In the genomic region with DNA sequence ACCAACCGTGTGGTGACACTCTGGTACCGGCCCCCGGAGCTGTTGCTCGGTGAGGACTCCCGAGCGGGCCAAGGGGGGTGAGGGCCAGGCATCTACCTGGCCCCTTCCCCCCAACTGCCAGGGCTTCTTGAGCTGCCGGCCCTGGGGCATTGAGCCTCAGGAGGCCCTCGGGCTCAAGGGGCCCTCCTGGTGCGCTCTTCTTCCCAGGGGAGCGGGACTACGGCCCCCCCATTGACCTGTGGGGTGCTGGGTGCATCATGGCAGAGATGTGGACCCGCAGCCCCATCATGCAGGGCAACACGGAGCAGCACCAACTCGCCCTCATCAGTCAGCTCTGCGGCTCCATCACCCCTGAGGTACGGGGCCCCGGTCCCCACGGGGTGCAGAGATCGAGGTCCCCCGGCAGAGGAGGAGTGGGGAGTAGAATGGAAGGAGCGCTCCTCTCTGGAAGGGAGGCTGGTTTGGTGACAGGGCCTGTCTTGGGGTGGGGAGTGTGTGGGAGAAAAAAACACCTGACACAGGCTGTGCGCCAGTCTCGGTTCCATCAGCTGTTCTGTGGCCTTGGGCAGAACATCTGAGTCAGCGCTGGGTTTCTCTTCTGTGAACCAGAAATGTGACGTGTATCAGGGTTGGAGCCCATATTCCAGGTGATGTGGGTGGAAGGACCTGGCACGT, we compare ENCODE assay signal across 16 cellular contexts. TPM values are rescaled to one million over a fixed set of nuclear protein-coding genes. Genes with fewer than 3 reads are reported as not detected.
DNase-seq lines count a peak whose midpoint lies in the region; ATAC-seq and TF ChIP-seq lines count a peak whose summit lies in the region.
"Had no signal": no experiment of that assay in that cellular context is flagged by ENCODE, and none has a peak within 500 bp of the region (broad histone marks: within the 10 kb centered on the region; RNA-seq: fewer than 3 reads in every experiment).

No MANE protein-coding gene starts in this region.

- peaks cover 9% of the 10 kb centered on the region for H3K4me1 ChIP-seq in osteoblast (ENCODE audit: insufficient read depth, low read length)

- no peak overlapping the region for H3K4me3 ChIP-seq in osteoblast (ENCODE audit: insufficient read depth, low read length)
- H3K4me3 ChIP-seq: lung, ovary, SJCRH30, tibial nerve had no signal

- no peaks in the 10 kb centered on the region for H3K27me3 ChIP-seq in osteoblast (ENCODE audit: insufficient read depth, low read length)
- H3K27me3 ChIP-seq: heart left ventricle, ovary, SJCRH30, tibial nerve had no signal

- peaks cover 56% of the 10 kb centered on the region for H3K36me3 ChIP-seq in osteoblast (ENCODE audit: insufficient read depth, low read length)
- H3K36me3 ChIP-seq: ovary had no signal

- peaks cover 52% of the 10 kb centered on the region for H3K79me2 ChIP-seq in osteoblast (ENCODE audit: insufficient read depth, low read length)

- no peak overlapping the region for H3K4me2 ChIP-seq in osteoblast (ENCODE audit: insufficient read depth, low read length)

- no peaks in the 10 kb centered on the region for H3K9me3 ChIP-seq in osteoblast (ENCODE audit: low read depth, low read length)
- H3K9me3 ChIP-seq: heart left ventricle, ovary, SJCRH30, tibial nerve had no signal

- peak; percentile 55 for ATAC-seq in stimulated activated naive CD8-positive, alpha-beta T cell treated with anti-CD3 and anti-CD28 coated beads, Interleukin-15, Interleukin-2, amounts not matched to agents 100 U/mL and 50 U/mL, for 24 hours
- ATAC-seq: heart left ventricle had no signal

- H3K27ac ChIP-seq in osteoblast (ENCODE audit: low read depth, low read length) = no peak overlapping the region
- H3K27ac ChIP-seq: SJCRH30 had no signal

- peak; percentile 83 for DNase-seq in activated effector memory CD4-positive, alpha-beta T cell treated with anti-CD3 and anti-CD28 coated beads, Interleukin-2, amount 50 U/mL, for 16 hours
- no peak for DNase-seq in activated effector memory CD4-positive, alpha-beta T cell treated with Interleukin-2 at 50 U/mL for 16 hours
- peak; percentile 70 for DNase-seq in activated naive CD4-positive, alpha-beta T cell treated with anti-CD3 and anti-CD28 coated beads, Interleukin-2, amount 50 U/mL, for 16 hours
- DNase-seq in osteoblast (ENCODE audit: insufficient read length, low spot score, missing footprints) (peak; percentile 60), hepatic stellate cell (ENCODE audit: low spot score) (no peak), globus pallidus (ENCODE audit: low spot score) (no peak), GF-D8 (lab: John Stamatoyannopoulos, UW) (no peak)
- DNase-seq in stimulated activated naive CD8-positive, alpha-beta T cell treated with anti-CD3 and anti-CD28 coated beads, Interleukin-15, Interleukin-2, amounts not matched to agents 100 U/mL and 50 U/mL, for 24 hours = peak; percentile 79
- DNase-seq: HCEC 1CT, NCI-H1694 treated with DMSO at 0.1 percent for 48 hours, SJCRH30, WERI-Rb-1 had no signal

- no peak overlapping the region for H2AFZ ChIP-seq in osteoblast (ENCODE audit: low read length)

- TF ChIP-seq CTCF in osteoblast (IDR thresholded peaks at IDR 0.05; ENCODE audit: extremely low read depth, low read depth, low read length) = no peak

- H4K20me1 ChIP-seq in osteoblast (ENCODE audit: insufficient read depth, low read length) = peaks cover 58% of the 10 kb centered on the region

RNA-seq across cellular contexts. Expression of gene CDK9, which starts 2.6 kb away (rescaled TPM):
- total RNA-seq in osteoblast = 54.8 and 56.1 TPM in 2 replicates

RNA-seq across cellular contexts. Expression of gene SH2D3C, which starts 10.0 kb away (rescaled TPM):
- 0.29 and 0.36 TPM in 2 replicates for total RNA-seq in osteoblast

RNA-seq across cellular contexts. Expression of gene FPGS, which starts 14.2 kb away (rescaled TPM):
- total RNA-seq in osteoblast = 87.5 and 98.1 TPM in 2 replicates

RNA-seq across cellular contexts. Expression of gene TOR2A, which starts 53.4 kb away (rescaled TPM):
- 3.8 and 4.7 TPM in 2 replicates for total RNA-seq in osteoblast

Comparison
In these comparisons a context has a peak if more than half of its experiments do, and no peak if none do; other contexts are left out.
1. DNase-seq: peak in activated effector memory CD4-positive, alpha-beta T cell treated with anti-CD3 and anti-CD28 coated beads, Interleukin-2, amount 50 U/mL, for 16 hours (single experiment), activated naive CD4-positive, alpha-beta T cell treated with anti-CD3 and anti-CD28 coated beads, Interleukin-2, amount 50 U/mL, for 16 hours (single experiment), osteoblast (single experiment) and stimulated activated naive CD8-positive, alpha-beta T cell treated with anti-CD3 and anti-CD28 coated beads, Interleukin-15, Interleukin-2, amounts not matched to agents 100 U/mL and 50 U/mL, for 24 hours (single experiment); none in activated effector memory CD4-positive, alpha-beta T cell treated with Interleukin-2 at 50 U/mL for 16 hours (single experiment), hepatic stellate cell (single experiment), globus pallidus (single experiment) and GF-D8 (single experiment).